1 cellular context compared by ENCODE assay signal in genomic region chr2:98551316-98551715, GRCh38.
TF ChIP-seq lines count a peak whose summit lies in the region.

No MANE protein-coding gene starts in this region.

TF ChIP-seq in IMR-90, 13 proteins besides CTCF, POLR2A, EP300 and RAD21:
- TF ChIP-seq SMC3 (IDR thresholded peaks at IDR 0.05; ENCODE audit: low read depth, low read length) (no peak), MAFK (IDR thresholded peaks at IDR 0.05; ENCODE audit: low read depth, low read length) (no peak), MXI1 (IDR thresholded peaks at IDR 0.05; ENCODE audit: borderline replicate concordance, low read depth, low read length) (no peak), CHD1 (IDR thresholded peaks at IDR 0.05; ENCODE audit: low read depth, low read length) (no peak)
